ENCODE assay signal across 15 cellular contexts in the genomic region with DNA sequence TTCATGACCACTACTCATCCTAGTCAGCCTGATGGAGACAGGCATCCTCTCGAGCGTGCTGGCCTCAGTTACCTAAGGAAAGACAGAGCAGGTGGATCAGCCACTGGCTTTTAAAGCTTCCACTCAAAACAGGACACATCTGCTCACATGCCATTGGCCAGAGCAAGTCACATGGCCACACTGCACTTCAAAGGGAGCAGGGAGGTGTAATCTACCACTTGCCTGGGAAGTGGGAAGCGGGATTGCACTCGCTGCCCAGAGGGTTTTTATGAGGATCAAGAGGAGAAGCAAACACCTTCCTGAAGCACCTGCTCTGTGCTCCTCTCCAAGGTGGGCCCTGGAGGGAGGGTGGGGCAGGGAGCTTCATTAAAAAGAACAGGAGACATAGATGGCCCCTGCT.
"Had no signal": no experiment of that assay in that cellular context is flagged by ENCODE, and none has a peak within 500 bp of the region (broad histone marks: within the 10 kb centered on the region; RNA-seq: fewer than 3 reads in every experiment).

No MANE protein-coding gene starts in this region.

- H3K36me3 ChIP-seq: pancreas, upper lobe of left lung had no signal

- ATAC-seq: activated CD8-positive, alpha-beta memory T cell treated with anti-CD3 and anti-CD28 coated beads, Interleukin-2, amount 10 ng/mL, durations not matched to agents 7 days and 5 days; activated T-cell treated with anti-CD3 and anti-CD28 coated beads, Interleukin-2, amount 50 U/mL, for 4 hours; pancreas; stimulated activated naive CD8-positive, alpha-beta T cell treated with anti-CD3 and anti-CD28 coated beads, Interleukin-15, Interleukin-2, amounts not matched to agents 100 U/mL and 50 U/mL, for 24 hours had no signal

- H3K4me2 ChIP-seq: hepatocyte had no signal

- DNase-seq: activated CD4-positive, alpha-beta T cell treated with anti-CD3 and anti-CD28 coated beads, Interleukin-2, amount 50 U/mL, for 4 hours; activated CD4-positive, CD25-positive, alpha-beta regulatory T cell treated with anti-CD3 and anti-CD28 coated beads, Interleukin-2, amount 50 U/mL, for 72 hours; activated CD8-positive, alpha-beta memory T cell treated with anti-CD3 and anti-CD28 coated beads, Interleukin-2, amount 10 ng/mL, durations not matched to agents 7 days and 5 days; activated effector memory CD4-positive, alpha-beta T cell treated with anti-CD3 and anti-CD28 coated beads, Interleukin-2, amount 50 U/mL, for 16 hours; activated naive CD8-positive, alpha-beta T cell treated with anti-CD3 and anti-CD28 coated beads for 36 hours; activated T-cell treated with anti-CD3 and anti-CD28 coated beads, Interleukin-2, amount 50 U/mL, for 4 hours; anterior cingulate cortex; endodermal cell; erythroblast; pancreas; stimulated activated CD4-positive, alpha-beta T cell treated with anti-CD3 and anti-CD28 coated beads, Interleukin-4, amount 100 ng/mL, for 1 hour; stimulated activated CD8-positive, alpha-beta memory T cell treated with anti-CD3 and anti-CD28 coated beads, Interleukin-4, amount 100 ng/mL, for 48 hours; stimulated activated naive CD8-positive, alpha-beta T cell treated with anti-CD3 and anti-CD28 coated beads, Interleukin-15, Interleukin-2, amounts not matched to agents 100 U/mL and 50 U/mL, for 24 hours; upper lobe of left lung had no signal

- H3K27ac ChIP-seq: hepatocyte, pancreas, upper lobe of left lung had no signal

- H3K27me3 ChIP-seq: upper lobe of left lung had no signal

- H3K9me3 ChIP-seq: pancreas had no signal

- H3K79me2 ChIP-seq: hepatocyte had no signal

- H3K4me1 ChIP-seq: pancreas, upper lobe of left lung had no signal

- H3K4me3 ChIP-seq: hepatocyte, pancreas, upper lobe of left lung had no signal

- FAIRE-seq: pancreas had no signal

- H2AFZ ChIP-seq: hepatocyte had no signal
